ENCODE assay signal across 14 cellular contexts in genomic region chr16:20483989-20484388, GRCh38. TPM values are rescaled to one million over a fixed set of nuclear protein-coding genes. Genes with fewer than 3 reads are reported as not detected.
"Had no signal": no experiment of that assay in that cellular context is flagged by ENCODE, and none has a peak within 500 bp of the region (broad histone marks: within the 10 kb centered on the region; RNA-seq: fewer than 3 reads in every experiment).

No MANE protein-coding gene starts in this region.

RNA-seq across cellular contexts. Expression of gene ACSM2A, which starts 32.7 kb away (rescaled TPM):
- total RNA-seq: activated naive CD4-positive, alpha-beta T cell treated with anti-CD3 and anti-CD28 coated beads for 36 hours; activated naive CD4-positive, alpha-beta T cell treated with anti-CD3 and anti-CD28 coated beads, Interleukin-2, amount 50 U/mL, for 72 hours; activated naive CD8-positive, alpha-beta T cell treated with anti-CD3 and anti-CD28 coated beads for 36 hours; activated naive CD8-positive, alpha-beta T cell treated with anti-CD3 and anti-CD28 coated beads, Interleukin-2, amount 10 ng/mL, durations not matched to agents 7 days and 5 days; activated T-helper 1 cell treated with anti-CD3 and anti-CD28 coated beads, Interleukin-12 subunit alpha, Interleukin-12 subunit beta, Interleukin-2, Interleukin-4 antibody, amounts not matched to agents 30 ng/mL and 10 ng/mL and 1 ng/mL, durations not matched to agents 14 hours and 24 hours and 36 hours; activated T-helper 17 cell treated with anti-CD3 and anti-CD28 coated beads, Interleukin-2, amount 50 U/mL, for 72 hours; aorta; ascending aorta; body of pancreas; breast epithelium; bronchial epithelial cell; cardiac muscle cell; cardiac septum; cerebellum had no signal
- polyA plus RNA-seq: aorta, cardiac muscle cell had no signal
